ENCODE assay signal across 15 cellular contexts in genomic region chr5:137032929-137033328, GRCh38.
"Had no signal": no experiment of that assay in that cellular context is flagged by ENCODE, and none has a peak within 500 bp of the region (broad histone marks: within the 10 kb centered on the region; RNA-seq: fewer than 3 reads in every experiment).

No MANE protein-coding gene starts in this region.

- DNase-seq: activated CD4-positive, CD25-positive, alpha-beta regulatory T cell; activated CD8-positive, alpha-beta T cell treated with anti-CD3 and anti-CD28 coated beads for 36 hours; activated naive CD4-positive, alpha-beta T cell treated with Interleukin-2 at 50 U/mL for 16 hours; activated naive CD8-positive, alpha-beta T cell treated with anti-CD3 and anti-CD28 coated beads, Interleukin-2, amount 10 ng/mL, durations not matched to agents 7 days and 5 days; activated T-cell treated with anti-CD3 and anti-CD28 coated beads, Interleukin-2, amount 50 U/mL, for 1 hour; body of pancreas; caudate nucleus; nephron progenitor cell; right cardiac atrium; small intestine; stimulated activated CD4-positive, alpha-beta T cell treated with anti-CD3 and anti-CD28 coated beads, Interleukin-4, amount 100 ng/mL, for 1 hour; stomach; trophoblast cell had no signal

- ATAC-seq: activated CD8-positive, alpha-beta T cell treated with anti-CD3 and anti-CD28 coated beads for 36 hours; body of pancreas; esophagus mucosa; left lobe of liver had no signal
